17 cellular contexts compared by ENCODE assay signal in genomic region chr1:28066393-28067154, GRCh38. TPM values are rescaled to one million over a fixed set of nuclear protein-coding genes. Genes with fewer than 3 reads are reported as not detected.
DNase-seq lines count a peak whose midpoint lies in the region; ATAC-seq and TF ChIP-seq lines count a peak whose summit lies in the region.
"Had no signal": no experiment of that assay in that cellular context is flagged by ENCODE, and none has a peak within 500 bp of the region (broad histone marks: within the 10 kb centered on the region; RNA-seq: fewer than 3 reads in every experiment).

No MANE protein-coding gene starts in this region.

- DNase-seq in natural killer cell, result no peak
- DNase-seq in natural killer cell treated with Interleukin-12 subunit alpha and Interleukin-12 subunit beta and Interleukin-15 and Interleukin-18, amount 100 ng/mL, for 72 hours (ENCODE audit: low spot score), result no peak
- DNase-seq in SK-N-SH, result no peak
- DNase-seq in epithelial cell of prostate (ENCODE audit: low read depth, low spot score), result no peak
- no peak for DNase-seq in NOMO-1 treated with DMSO at 0.1 percent for 48 hours (lab: John Stamatoyannopoulos, UW; ENCODE audit: unreplicated experiment)
- DNase-seq in glomerular visceral epithelial cell (ENCODE audit: extremely low spot score), result no peak
- no peak for DNase-seq in T-helper 1 cell
- no peak for DNase-seq in germinal center (ENCODE audit: low spot score)
- DNase-seq: activated CD8-positive, alpha-beta T cell treated with anti-CD3 and anti-CD28 coated beads, Interleukin-2, amount 10 ng/mL, durations not matched to agents 7 days and 5 days; activated naive CD8-positive, alpha-beta T cell treated with anti-CD3 and anti-CD28 coated beads, Interleukin-2, amount 10 ng/mL, durations not matched to agents 7 days and 5 days; activated T-cell treated with anti-CD3 and anti-CD28 coated beads, Interleukin-2, amount 50 U/mL, for 48 hours; CD4-positive, alpha-beta memory T cell; DMS79 treated with DMSO at 0.1 percent for 48 hours; NCI-H1105; Peyer's patch; upper lobe of right lung had no signal

- H3K4me1 ChIP-seq in SK-N-SH (ENCODE audit: control insufficient read depth in 1 of 2, insufficient read depth in 2 of 2, low read depth in 1 of 2, low read length in 1 of 2), result peaks cover 0 to 25% of the 10 kb centered on the region in 2 experiments; a peak in 2 of 4 replicates
- H3K4me1 ChIP-seq: parathyroid adenoma had no signal

- no peak for TF ChIP-seq EP300 in SK-N-SH (IDR thresholded peaks at IDR 0.05; ENCODE audit: borderline replicate concordance in 1 of 2, low read depth in 1 of 2, low read length in 1 of 2)

- no peaks in the 10 kb centered on the region for H3K9me3 ChIP-seq in SK-N-SH
- H3K9me3 ChIP-seq: Peyer's patch, upper lobe of right lung had no signal

- H3K9ac ChIP-seq in SK-N-SH, result peak overlapping the region; percentile 62; the same call in 1 of the 2 replicates
- H3K9ac ChIP-seq: parathyroid adenoma had no signal

- H3K4me1 Mint-ChIP-seq in natural killer cell, result peaks cover 20 to 26% of the 10 kb centered on the region in 2 donors
- H3K4me1 Mint-ChIP-seq in natural killer cell treated with Interleukin-12 subunit alpha and Interleukin-12 subunit beta and Interleukin-15 and Interleukin-18, amount 100 ng/mL, for 72 hours (ENCODE audit: low read depth in 2 of 2), result peaks cover 20 to 27% of the 10 kb centered on the region in 2 donors

- H3F3A ChIP-seq in SK-N-SH (replicated peaks; ENCODE audit: insufficient read depth), result peaks cover 43% of the 10 kb centered on the region

- H3K9me2 ChIP-seq in SK-N-SH, result no peaks in the 10 kb centered on the region

- no peak overlapping the region; the same call in 1 of the 2 replicates for H2AFZ ChIP-seq in SK-N-SH (ENCODE audit: low read depth)
- H2AFZ ChIP-seq: parathyroid adenoma had no signal

- H3K27me3 ChIP-seq in SK-N-SH (ENCODE audit: insufficient read depth), result no peaks in the 10 kb centered on the region
- H3K27me3 ChIP-seq: Peyer's patch, upper lobe of right lung had no signal

- no peaks in the 10 kb centered on the region for H3K36me3 Mint-ChIP-seq in natural killer cell
- no peaks in the 10 kb centered on the region for H3K36me3 Mint-ChIP-seq in natural killer cell treated with Interleukin-12 subunit alpha and Interleukin-12 subunit beta and Interleukin-15 and Interleukin-18, amount 100 ng/mL, for 72 hours

- CTCF ChIA-PET in SK-N-SH (lab: Yijun Ruan, JAX), result interaction anchor here (0.7 to 1.2 kb wide), 2 partner anchors 25 to 1598 kb away, joined by 3 read pairs; no protein-coding TSS in a partner anchor

- H3K36me3 ChIP-seq in SK-N-SH (replicated peaks in 1 of 2; ENCODE audit: control insufficient read depth in 1 of 2, insufficient read depth in 2 of 2, low read length in 1 of 2), result peaks cover 0 to 14% of the 10 kb centered on the region in 2 experiments
- H3K36me3 ChIP-seq: Peyer's patch had no signal

- H3K9me3 Mint-ChIP-seq in natural killer cell, result no peaks in the 10 kb centered on the region
- no peaks in the 10 kb centered on the region for H3K9me3 Mint-ChIP-seq in natural killer cell treated with Interleukin-12 subunit alpha and Interleukin-12 subunit beta and Interleukin-15 and Interleukin-18, amount 100 ng/mL, for 72 hours
- H3K9me3 Mint-ChIP-seq: activated naive CD8-positive, alpha-beta T cell treated with anti-CD3 and anti-CD28 coated beads, Interleukin-2, amount 10 ng/mL, durations not matched to agents 7 days and 5 days; CD4-positive, alpha-beta memory T cell had no signal

- no peaks in the 10 kb centered on the region for H4K20me1 ChIP-seq in SK-N-SH (ENCODE audit: insufficient read depth)

- POLR2A ChIA-PET in SK-N-SH (lab: Yijun Ruan, JAX), result no interaction called here

- no peak for TF ChIP-seq CTCF in natural killer cell (IDR thresholded peaks at IDR 0.05)
- TF ChIP-seq CTCF in SK-N-SH (IDR thresholded peaks at IDR 0.05), result no peak

- H3K27ac ChIP-seq in SK-N-SH (ENCODE audit: low read depth in 2 of 2, low read length in 1 of 2), result peak overlapping the region in 1 of 2 experiments; percentile 89; a peak in 3 of 4 replicates
- H3K27ac ChIP-seq in epithelial cell of prostate, result peak overlapping the region; percentile 75
- H3K27ac ChIP-seq: parathyroid adenoma, Peyer's patch, upper lobe of right lung had no signal

- 15% methylated on average over 3 of the region's 3 CpGs for WGBS in SK-N-SH (ENCODE audit: low lambda C conversion rate)

- intact Hi-C loops in natural killer cell (cut with micrococcal nuclease), result no loop called here

- no peak for ATAC-seq in natural killer cell
- ATAC-seq in natural killer cell treated with Interleukin-12 subunit alpha and Interleukin-12 subunit beta and Interleukin-15 and Interleukin-18, amount 100 ng/mL, for 72 hours, result no peak
- ATAC-seq: activated CD8-positive, alpha-beta T cell treated with anti-CD3 and anti-CD28 coated beads, Interleukin-2, amount 10 ng/mL, durations not matched to agents 7 days and 5 days; upper lobe of right lung had no signal

- H3K4me3 Mint-ChIP-seq in natural killer cell, result no peak overlapping the region
- no peak overlapping the region for H3K4me3 Mint-ChIP-seq in natural killer cell treated with Interleukin-12 subunit alpha and Interleukin-12 subunit beta and Interleukin-15 and Interleukin-18, amount 100 ng/mL, for 72 hours
- H3K4me3 Mint-ChIP-seq: activated CD8-positive, alpha-beta T cell treated with anti-CD3 and anti-CD28 coated beads, Interleukin-2, amount 10 ng/mL, durations not matched to agents 7 days and 5 days; activated naive CD8-positive, alpha-beta T cell treated with anti-CD3 and anti-CD28 coated beads, Interleukin-2, amount 10 ng/mL, durations not matched to agents 7 days and 5 days; CD4-positive, alpha-beta memory T cell had no signal

- H3K79me2 ChIP-seq in SK-N-SH (ENCODE audit: insufficient read depth), result peaks cover 86% of the 10 kb centered on the region

- H3K4me2 ChIP-seq in SK-N-SH, result peak overlapping the region; percentile 76

- no peaks in the 10 kb centered on the region for H3K27me3 Mint-ChIP-seq in natural killer cell (ENCODE audit: low read depth in 2 of 2)
- H3K27me3 Mint-ChIP-seq in natural killer cell treated with Interleukin-12 subunit alpha and Interleukin-12 subunit beta and Interleukin-15 and Interleukin-18, amount 100 ng/mL, for 72 hours, result no peaks in the 10 kb centered on the region
- H3K27me3 Mint-ChIP-seq: activated naive CD8-positive, alpha-beta T cell treated with anti-CD3 and anti-CD28 coated beads, Interleukin-2, amount 10 ng/mL, durations not matched to agents 7 days and 5 days; CD4-positive, alpha-beta memory T cell had no signal

- peak overlapping the region; percentile 15 to 19 for H3K27ac Mint-ChIP-seq in natural killer cell
- H3K27ac Mint-ChIP-seq in natural killer cell treated with Interleukin-12 subunit alpha and Interleukin-12 subunit beta and Interleukin-15 and Interleukin-18, amount 100 ng/mL, for 72 hours, result no peak overlapping the region
- H3K27ac Mint-ChIP-seq: activated CD8-positive, alpha-beta T cell treated with anti-CD3 and anti-CD28 coated beads, Interleukin-2, amount 10 ng/mL, durations not matched to agents 7 days and 5 days; activated naive CD8-positive, alpha-beta T cell treated with anti-CD3 and anti-CD28 coated beads, Interleukin-2, amount 10 ng/mL, durations not matched to agents 7 days and 5 days had no signal

- no peak overlapping the region; a peak in 1 of 4 replicates for H3K4me3 ChIP-seq in SK-N-SH (ENCODE audit: low read depth in 2 of 2, low read length in 1 of 2)
- H3K4me3 ChIP-seq: Peyer's patch, upper lobe of right lung had no signal

- TF ChIP-seq RAD21 in SK-N-SH (IDR thresholded peaks at IDR 0.05; ENCODE audit: low read length), result no peak

TF ChIP-seq in SK-N-SH, 30 proteins besides CTCF, POLR2A, EP300 and RAD21:
- TF ChIP-seq RCOR1 (IDR thresholded peaks at IDR 0.05; ENCODE audit: low read length), result no peak
- TF ChIP-seq PBX3 (IDR thresholded peaks at IDR 0.05), result peak; percentile 40
- 0 out of 2 replicates have a peak, but pooled peaks have one; percentile 10 for TF ChIP-seq TCF12 (IDR thresholded peaks at IDR 0.05)

RNA-seq across cellular contexts. Expression of gene EYA3, which starts 21.8 kb away (rescaled TPM):
- 10 to 100 TPM; 17.7 to 25.2 (median 19.1) TPM for total RNA-seq in natural killer cell
- 10 to 100 TPM; 62.6 to 64.6 TPM for total RNA-seq in natural killer cell treated with Interleukin-12 subunit alpha and Interleukin-12 subunit beta and Interleukin-15 and Interleukin-18, amount 100 ng/mL, for 72 hours
- polyA plus RNA-seq in SK-N-SH (2012; rRNA removed), result 6.5 and 9.8 TPM in 2 replicates
- polyA plus RNA-seq in SK-N-SH (2012; cell fraction: cytosol; rRNA removed), result 6.9 and 7.3 TPM in 2 replicates
- 11.6 and 19.5 TPM in 2 replicates for polyA plus RNA-seq in SK-N-SH (2012; cell fraction: nucleus; rRNA removed)

Comparison
In these comparisons a context has a peak if more than half of its experiments do, and no peak if none do; other contexts are left out.
1. H3K27ac Mint-ChIP-seq: peak in natural killer cell (2 of 2); none in natural killer cell treated with Interleukin-12 subunit alpha and Interleukin-12 subunit beta and Interleukin-15 and Interleukin-18, amount 100 ng/mL, for 72 hours (0 of 2).